In the genomic region with DNA sequence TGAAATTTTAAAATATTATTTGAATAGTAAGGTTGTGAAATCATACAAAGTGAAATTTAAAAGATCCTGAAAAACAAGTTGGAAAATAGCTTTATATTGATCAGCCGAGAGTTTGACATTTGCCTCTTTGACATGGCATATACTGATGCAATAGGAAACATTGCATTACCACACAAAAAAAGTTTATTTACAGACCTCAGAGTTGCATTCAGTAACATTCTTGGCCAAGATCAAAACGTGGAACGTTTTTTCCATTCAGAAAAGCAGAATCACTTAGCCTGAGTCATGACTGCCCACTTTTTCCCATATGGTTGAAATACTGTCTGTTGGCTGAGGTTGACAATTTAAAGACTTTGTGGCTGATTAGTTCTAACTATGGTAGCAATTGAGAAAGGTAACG, we compare ENCODE assay signal across 15 cellular contexts. TPM values are rescaled to one million over a fixed set of nuclear protein-coding genes. Genes with fewer than 3 reads are reported as not detected.
DNase-seq lines count a peak whose midpoint lies in the region; TF ChIP-seq lines count a peak whose summit lies in the region.
"Had no signal": no experiment of that assay in that cellular context is flagged by ENCODE, and none has a peak within 500 bp of the region (broad histone marks: within the 10 kb centered on the region; RNA-seq: fewer than 3 reads in every experiment).

No MANE protein-coding gene starts in this region.

- H3K36me3 ChIP-seq in Loucy (ENCODE audit: insufficient read depth, low read length), result no peaks in the 10 kb centered on the region
- no peaks in the 10 kb centered on the region for H3K36me3 ChIP-seq in liver (ENCODE audit: control insufficient read depth in 4 of 4, insufficient read depth in 3 of 4, low read depth in 1 of 4, low read length in 3 of 4)
- H3K36me3 ChIP-seq in right atrium auricular region, result no peaks in the 10 kb centered on the region
- no peaks in the 10 kb centered on the region for H3K36me3 ChIP-seq in osteoblast (ENCODE audit: insufficient read depth, low read length)
- H3K36me3 ChIP-seq: ascending aorta, SJSA1 had no signal

- peak overlapping the region; percentile 88; the same call in 1 of the 2 replicates for H2AFZ ChIP-seq in Loucy (ENCODE audit: low read length)
- H2AFZ ChIP-seq in osteoblast (ENCODE audit: low read length), result no peak overlapping the region

- no peak for TF ChIP-seq CTCF in CD14-positive monocyte (IDR thresholded peaks at IDR 0.05)
- no peak for TF ChIP-seq CTCF in Loucy (conservative IDR thresholded peaks at IDR 0.05; ENCODE audit: low read length)
- no peak for TF ChIP-seq CTCF in liver (IDR thresholded peaks at IDR 0.05; ENCODE audit: low read depth, low read length, missing input control)
- TF ChIP-seq CTCF in right atrium auricular region (IDR thresholded peaks at IDR 0.05), result no peak
- TF ChIP-seq CTCF in osteoblast (IDR thresholded peaks at IDR 0.05; ENCODE audit: extremely low read depth, low read depth, low read length), result no peak

- peaks cover 0 to 5% (median 3%) of the 10 kb centered on the region in 7 donors for H3K9me3 Mint-ChIP-seq in CD14-positive monocyte
- peaks cover 13% of the 10 kb centered on the region for H3K9me3 Mint-ChIP-seq in activated T-helper 2 cell treated with anti-CD3 and anti-CD28 coated beads, Interferon-gamma antibody, Interleukin-2, Interleukin-4, amounts not matched to agents 10 μg/mL and 5 μg/mL and 100 μg/mL, durations not matched to agents 14 hours and 24 hours and 36 hours
- H3K9me3 Mint-ChIP-seq: effector memory CD8-positive, alpha-beta T cell had no signal

- H3K4me1 Mint-ChIP-seq in CD14-positive monocyte, result peaks cover 37% of the 10 kb centered on the region
- H3K4me1 Mint-ChIP-seq in activated T-helper 2 cell treated with anti-CD3 and anti-CD28 coated beads, Interferon-gamma antibody, Interleukin-2, Interleukin-4, amounts not matched to agents 10 μg/mL and 5 μg/mL and 100 μg/mL, durations not matched to agents 14 hours and 24 hours and 36 hours (ENCODE audit: low read depth), result peaks cover 50% of the 10 kb centered on the region

- H3K36me3 Mint-ChIP-seq in CD14-positive monocyte, result no peaks in the 10 kb centered on the region
- peaks cover 19% of the 10 kb centered on the region for H3K36me3 Mint-ChIP-seq in activated T-helper 2 cell treated with anti-CD3 and anti-CD28 coated beads, Interferon-gamma antibody, Interleukin-2, Interleukin-4, amounts not matched to agents 10 μg/mL and 5 μg/mL and 100 μg/mL, durations not matched to agents 14 hours and 24 hours and 36 hours (ENCODE audit: low read depth)

- H3K79me2 ChIP-seq in Loucy (ENCODE audit: insufficient read depth, low read length), result no peaks in the 10 kb centered on the region
- no peaks in the 10 kb centered on the region for H3K79me2 ChIP-seq in osteoblast (ENCODE audit: insufficient read depth, low read length)

- H3K27me3 Mint-ChIP-seq in CD14-positive monocyte (ENCODE audit: low read depth in 3 of 3), result peaks cover 0 to 6% (median 1%) of the 10 kb centered on the region in 3 donors
- no peaks in the 10 kb centered on the region for H3K27me3 Mint-ChIP-seq in activated T-helper 2 cell treated with anti-CD3 and anti-CD28 coated beads, Interferon-gamma antibody, Interleukin-2, Interleukin-4, amounts not matched to agents 10 μg/mL and 5 μg/mL and 100 μg/mL, durations not matched to agents 14 hours and 24 hours and 36 hours (ENCODE audit: low read depth)

- no peaks in the 10 kb centered on the region for H4K20me1 ChIP-seq in Loucy (ENCODE audit: insufficient read depth, low read length, poor library complexity, severe bottlenecking)
- H4K20me1 ChIP-seq in osteoblast (ENCODE audit: insufficient read depth, low read length), result no peaks in the 10 kb centered on the region

- peak overlapping the region; percentile 51 to 95 (median 79) for H3K27ac Mint-ChIP-seq in CD14-positive monocyte
- H3K27ac Mint-ChIP-seq in activated T-helper 2 cell treated with anti-CD3 and anti-CD28 coated beads, Interferon-gamma antibody, Interleukin-2, Interleukin-4, amounts not matched to agents 10 μg/mL and 5 μg/mL and 100 μg/mL, durations not matched to agents 14 hours and 24 hours and 36 hours, result peak overlapping the region; percentile 71

- peaks cover 19% of the 10 kb centered on the region for H3K4me1 ChIP-seq in Loucy (ENCODE audit: insufficient read depth, low read length, poor library complexity, severe bottlenecking)
- peaks cover 6 to 13% (median 10%) of the 10 kb centered on the region in 4 donors for H3K4me1 ChIP-seq in liver (ENCODE audit: control insufficient read depth in 4 of 4, insufficient read depth in 4 of 4, low read length in 3 of 4)
- no peaks in the 10 kb centered on the region for H3K4me1 ChIP-seq in right atrium auricular region
- no peaks in the 10 kb centered on the region for H3K4me1 ChIP-seq in osteoblast (ENCODE audit: insufficient read depth, low read length)
- H3K4me1 ChIP-seq: ascending aorta had no signal

- no peaks in the 10 kb centered on the region for H3K9me2 ChIP-seq in Loucy (replicated peaks; ENCODE audit: low read depth, low read length)

- H3K27ac ChIP-seq in liver (ENCODE audit: low read depth in 1 of 2, low read length in 2 of 2), result no peak overlapping the region
- H3K27ac ChIP-seq in right atrium auricular region, result no peak overlapping the region
- no peak overlapping the region for H3K27ac ChIP-seq in osteoblast (ENCODE audit: low read depth, low read length)
- H3K27ac ChIP-seq: ascending aorta had no signal

- DNase-seq in CD14-positive monocyte (ENCODE audit: low spot score), result no peak
- DNase-seq in activated T-helper 2 cell treated with anti-CD3 and anti-CD28 coated beads, Interferon-gamma antibody, Interleukin-2, Interleukin-4, amounts not matched to agents 10 μg/mL and 5 μg/mL and 100 μg/mL, durations not matched to agents 14 hours and 24 hours and 36 hours (ENCODE audit: low spot score), result no peak
- no peak for DNase-seq in right atrium auricular region (ENCODE audit: low spot score)
- DNase-seq in posterior cingulate gyrus, result no peak
- DNase-seq in osteoblast (ENCODE audit: insufficient read length, low spot score, missing footprints), result no peak
- DNase-seq in DMS153 treated with DMSO at 0.1 percent for 48 hours (lab: John Stamatoyannopoulos, UW; ENCODE audit: unreplicated experiment), result no peak
- DNase-seq: activated CD4-positive, alpha-beta T cell treated with anti-CD3 and anti-CD28 coated beads for 1 hour; effector memory CD8-positive, alpha-beta T cell; head of caudate nucleus; NCI-H1048 had no signal

- H3K4me3 ChIP-seq in Loucy (ENCODE audit: low read length, poor library complexity, severe bottlenecking) (peak overlapping the region; percentile 36), liver (ENCODE audit: low read depth in 1 of 3, low read length in 3 of 3) (no peak overlapping the region), right atrium auricular region (no peak overlapping the region), osteoblast (ENCODE audit: insufficient read depth, low read length) (no peak overlapping the region)
- H3K4me3 ChIP-seq: ascending aorta, lung, SJSA1 had no signal

- peak overlapping the region; percentile 50 for H3K9ac ChIP-seq in Loucy (ENCODE audit: low read depth, low read length, poor library complexity, severe bottlenecking)
- no peak overlapping the region for H3K9ac ChIP-seq in liver (ENCODE audit: low read depth in 1 of 2, low read length in 2 of 2)

- intact Hi-C loops in CD14-positive monocyte (cut with micrococcal nuclease), result loop anchor here in 1 of 2 donors (1.0 kb wide), 1 partner anchor 23 kb away; no protein-coding TSS in a partner anchor
- intact Hi-C loops in activated T-helper 2 cell treated with anti-CD3 and anti-CD28 coated beads, Interferon-gamma antibody, Interleukin-2, Interleukin-4, amounts not matched to agents 10 μg/mL and 5 μg/mL and 100 μg/mL, durations not matched to agents 14 hours and 24 hours and 36 hours (cut with micrococcal nuclease), result loop anchor here (1.0 to 2.0 kb wide), 10 partner anchors 18 to 522 kb away; a partner anchor contains a TSS
- intact Hi-C loops in posterior cingulate gyrus (cut with DNase I), result no loop called here

- H3K9me3 ChIP-seq in Loucy (ENCODE audit: insufficient read depth, low read depth, low read length), result no peaks in the 10 kb centered on the region
- no peaks in the 10 kb centered on the region for H3K9me3 ChIP-seq in liver (ENCODE audit: control insufficient read depth in 4 of 4, low read length in 3 of 4)
- H3K9me3 ChIP-seq in right atrium auricular region, result no peaks in the 10 kb centered on the region
- no peaks in the 10 kb centered on the region for H3K9me3 ChIP-seq in osteoblast (ENCODE audit: low read depth, low read length)
- H3K9me3 ChIP-seq: ascending aorta, SJSA1 had no signal

- TF ChIP-seq RAD21 in liver (IDR thresholded peaks at IDR 0.05), result peak; percentile 12 to 29

- H3F3A ChIP-seq in Loucy (ENCODE audit: low read depth), result no peaks in the 10 kb centered on the region

- WGBS in liver, result 19% methylated on average over 4 of the region's 4 CpGs

- H3K27me3 ChIP-seq in Loucy (ENCODE audit: insufficient read depth, low read length, poor library complexity, severe bottlenecking) (no peaks in the 10 kb centered on the region), liver (ENCODE audit: control insufficient read depth in 4 of 4, insufficient read depth in 4 of 4, low read length in 3 of 4) (no peaks in the 10 kb centered on the region), right atrium auricular region (no peaks in the 10 kb centered on the region), osteoblast (ENCODE audit: insufficient read depth, low read length) (peaks cover 29% of the 10 kb centered on the region)
- H3K27me3 ChIP-seq: ascending aorta, SJSA1 had no signal

- H3K4me2 ChIP-seq in Loucy (ENCODE audit: low read depth, low read length, poor library complexity, severe bottlenecking) (peak overlapping the region; percentile 68), osteoblast (ENCODE audit: insufficient read depth, low read length) (no peak overlapping the region)

- no peak overlapping the region for H3K4me3 Mint-ChIP-seq in CD14-positive monocyte
- no peak overlapping the region for H3K4me3 Mint-ChIP-seq in activated T-helper 2 cell treated with anti-CD3 and anti-CD28 coated beads, Interferon-gamma antibody, Interleukin-2, Interleukin-4, amounts not matched to agents 10 μg/mL and 5 μg/mL and 100 μg/mL, durations not matched to agents 14 hours and 24 hours and 36 hours (ENCODE audit: low read depth)
- H3K4me3 Mint-ChIP-seq: effector memory CD8-positive, alpha-beta T cell had no signal

TF ChIP-seq in liver, 16 proteins besides CTCF, POLR2A, EP300 and RAD21 (continues in another document):
- TF ChIP-seq GABPA (IDR thresholded peaks at IDR 0.05 in 1 of 2, conservative IDR thresholded peaks at IDR 0.05 in 1 of 2) (no peak), NR2F2 (IDR thresholded peaks at IDR 0.05) (peak; percentile 24), HNF4A (conservative IDR thresholded peaks at IDR 0.05) (peak; percentile 56 to 72), FOXA1 (IDR thresholded peaks at IDR 0.05) (peak; percentile 41), RXRA (IDR thresholded peaks at IDR 0.05) (peak; percentile 65 to 83)

RNA-seq across cellular contexts. Expression of a gene that starts 55.1 kb away (rescaled TPM):
- under 1 TPM; 0.04 to 0.09 TPM for polyA plus RNA-seq in CD14-positive monocyte
- 88.8 and 89.7 TPM in 2 replicates for total RNA-seq in activated T-helper 2 cell treated with anti-CD3 and anti-CD28 coated beads, Interferon-gamma antibody, Interleukin-2, Interleukin-4, amounts not matched to agents 10 μg/mL and 5 μg/mL and 100 μg/mL, durations not matched to agents 14 hours and 24 hours and 36 hours
- total RNA-seq in liver, result 1 to 10 TPM; 1.9 to 3.7 TPM
- polyA plus RNA-seq in liver, result 1 to 10 TPM; 1.9 to 2.0 TPM
- total RNA-seq in right atrium auricular region, result 1 to 10 TPM in 1 of 2 donors, under 1 TPM in 1; 0.82 to 2.2 TPM
- 3.6 and 4.4 TPM in 2 replicates for total RNA-seq in osteoblast

Comparison
In these comparisons a context has a peak if more than half of its experiments do, and no peak if none do; other contexts are left out.
1. RNA of a gene that starts 55.1 kb away (total RNA-seq): 88.8 to 89.7 TPM in activated T-helper 2 cell treated with anti-CD3 and anti-CD28 coated beads, Interferon-gamma antibody, Interleukin-2, Interleukin-4, amounts not matched to agents 10 μg/mL and 5 μg/mL and 100 μg/mL, durations not matched to agents 14 hours and 24 hours and 36 hours; 1.9 to 3.7 TPM in liver, 3.6 to 4.4 TPM in osteoblast and 0.82 to 2.2 TPM in right atrium auricular region; every median in the first group is over 10 times any median in the second.